Comparison of ENCODE assay signal across 20 cellular contexts in genomic region chr1:107362468-107362867, GRCh38.
A peak's percentile ranks its signal among the peaks of the same experiment; 100 is the strongest.
DNase-seq lines count a peak whose midpoint lies in the region; ATAC-seq and TF ChIP-seq lines count a peak whose summit lies in the region.
"Had no signal": no experiment of that assay in that cellular context is flagged by ENCODE, and none has a peak within 500 bp of the region (broad histone marks: within the 10 kb centered on the region; RNA-seq: fewer than 3 reads in every experiment).

No MANE protein-coding gene starts in this region.

- H3K27me3 ChIP-seq in heart right ventricle (no peaks in the 10 kb centered on the region), upper lobe of left lung (no peaks in the 10 kb centered on the region), right cardiac atrium (ENCODE audit: control insufficient read depth, insufficient read depth) (no peaks in the 10 kb centered on the region)
- H3K27me3 ChIP-seq: right atrium auricular region had no signal

- H3K27ac Mint-ChIP-seq in IgD-negative memory B cell: peak overlapping the region in 2 of 3 donors; percentile 3 to 28
- H3K27ac Mint-ChIP-seq: activated CD4-positive, alpha-beta T cell treated with anti-CD3 and anti-CD28 coated beads for 36 hours; dendritic cell treated with granulocyte-macrophage colony-stimulating factor and Interleukin-4, amounts not matched to agents 40 ng/mL and 50 ng/mL, for 4 days; GM23338 had no signal

- TF ChIP-seq EP300 in upper lobe of left lung (IDR thresholded peaks at IDR 0.05): no peak

- H3K27ac ChIP-seq in heart right ventricle: no peak overlapping the region
- no peak overlapping the region for H3K27ac ChIP-seq in upper lobe of left lung
- H3K27ac ChIP-seq in right cardiac atrium (ENCODE audit: low read length): no peak overlapping the region
- H3K27ac ChIP-seq: right atrium auricular region had no signal

- H3K27me3 Mint-ChIP-seq in IgD-negative memory B cell: peaks cover 2% of the 10 kb centered on the region
- H3K27me3 Mint-ChIP-seq: activated CD4-positive, alpha-beta T cell treated with anti-CD3 and anti-CD28 coated beads for 36 hours; dendritic cell treated with granulocyte-macrophage colony-stimulating factor and Interleukin-4, amounts not matched to agents 40 ng/mL and 50 ng/mL, for 4 days; memory B cell had no signal

- H3K4me3 Mint-ChIP-seq in IgD-negative memory B cell: peak overlapping the region in 1 of 4 donors; percentile 33
- H3K4me3 Mint-ChIP-seq: activated CD4-positive, alpha-beta T cell treated with anti-CD3 and anti-CD28 coated beads for 36 hours; dendritic cell treated with granulocyte-macrophage colony-stimulating factor and Interleukin-4, amounts not matched to agents 40 ng/mL and 50 ng/mL, for 4 days; GM23338; neural crest cell had no signal

- H3K9me3 ChIP-seq in heart right ventricle (no peaks in the 10 kb centered on the region), upper lobe of left lung (no peaks in the 10 kb centered on the region), right cardiac atrium (ENCODE audit: control insufficient read depth, low read length) (no peaks in the 10 kb centered on the region)
- H3K9me3 ChIP-seq: Caco-2, right atrium auricular region had no signal

- H3K4me1 Mint-ChIP-seq in IgD-negative memory B cell: peaks cover 28 to 57% (median 52%) of the 10 kb centered on the region in 3 donors
- H3K4me1 Mint-ChIP-seq: activated CD4-positive, alpha-beta T cell treated with anti-CD3 and anti-CD28 coated beads for 36 hours; neural crest cell had no signal

- no peaks in the 10 kb centered on the region for H3K9me3 Mint-ChIP-seq in IgD-negative memory B cell
- H3K9me3 Mint-ChIP-seq: dendritic cell treated with granulocyte-macrophage colony-stimulating factor and Interleukin-4, amounts not matched to agents 40 ng/mL and 50 ng/mL, for 4 days; GM23338; memory B cell; neural crest cell had no signal

- DNase-seq in heart right ventricle (no peak), upper lobe of left lung (no peak), right cardiac atrium (no peak)
- no peak for DNase-seq in stimulated activated CD4-positive, alpha-beta T cell treated with anti-CD3 and anti-CD28 coated beads, Interleukin-4, amount 100 ng/mL, for 4 hours
- DNase-seq: activated CD4-positive, alpha-beta T cell treated with anti-CD3 and anti-CD28 coated beads for 36 hours; activated naive CD4-positive, alpha-beta T cell; Caco-2; erythroblast; NCI-H2081 treated with DMSO at 0.1 percent for 48 hours; NCI-H524 treated with DMSO at 0.1 percent for 48 hours; T-helper 9 cell had no signal

- TF ChIP-seq POLR2A in upper lobe of left lung (IDR thresholded peaks at IDR 0.05): no peak

- intact Hi-C loops in heart right ventricle (cut with DNase I): no loop called here
- intact Hi-C loops in right cardiac atrium (cut with DNase I): no loop called here

- H3K4me3 ChIP-seq in heart right ventricle (no peak overlapping the region), upper lobe of left lung (no peak overlapping the region), right cardiac atrium (ENCODE audit: low read length) (no peak overlapping the region)
- H3K4me3 ChIP-seq: GM23338, right atrium auricular region had no signal

- no peak for TF ChIP-seq CTCF in heart right ventricle (IDR thresholded peaks at IDR 0.05)
- no peak for TF ChIP-seq CTCF in upper lobe of left lung (IDR thresholded peaks at IDR 0.05)

- 84 to 86% methylated on average over 2 of the region's 2 CpGs for WGBS in heart right ventricle, 2 donors
- WGBS in upper lobe of left lung, 2 donors: 82 to 89% methylated on average over 2 of the region's 2 CpGs
- 89% methylated on average over 2 of the region's 2 CpGs for WGBS in right cardiac atrium

- H3K36me3 Mint-ChIP-seq in IgD-negative memory B cell: no peaks in the 10 kb centered on the region
- H3K36me3 Mint-ChIP-seq: memory B cell had no signal

- ATAC-seq in GM18502 (IDR thresholded peaks at IDR 0.05; ENCODE audit: poor library complexity, unreplicated experiment) (peak; percentile 47), GM21360 (IDR thresholded peaks at IDR 0.05; ENCODE audit: unreplicated experiment) (peak; percentile 77), HG02798 (IDR thresholded peaks at IDR 0.05; ENCODE audit: poor library complexity, unreplicated experiment) (peak; percentile 73), heart right ventricle (no peak), upper lobe of left lung (ENCODE audit: low FRiP score in 2 of 2) (no peak), right cardiac atrium (no peak)
- ATAC-seq: activated CD4-positive, alpha-beta T cell treated with anti-CD3 and anti-CD28 coated beads for 36 hours; GM23338 had no signal

- H3K4me1 ChIP-seq in heart right ventricle (no peaks in the 10 kb centered on the region), upper lobe of left lung (no peaks in the 10 kb centered on the region), right cardiac atrium (ENCODE audit: control insufficient read depth, insufficient read depth, low read length) (no peaks in the 10 kb centered on the region)
- H3K4me1 ChIP-seq: Caco-2, right atrium auricular region had no signal

- H3K36me3 ChIP-seq in heart right ventricle (no peaks in the 10 kb centered on the region), upper lobe of left lung (no peaks in the 10 kb centered on the region)
- H3K36me3 ChIP-seq: right atrium auricular region had no signal

Comparison
In these comparisons a context has a peak if more than half of its experiments do, and no peak if none do; other contexts are left out.
1. ATAC-seq: peak in GM18502 (single experiment), GM21360 (single experiment) and HG02798 (single experiment); none in heart right ventricle (0 of 8), upper lobe of left lung (0 of 2) and right cardiac atrium (0 of 2).